11 cellular contexts compared by ENCODE assay signal in the genomic region with DNA sequence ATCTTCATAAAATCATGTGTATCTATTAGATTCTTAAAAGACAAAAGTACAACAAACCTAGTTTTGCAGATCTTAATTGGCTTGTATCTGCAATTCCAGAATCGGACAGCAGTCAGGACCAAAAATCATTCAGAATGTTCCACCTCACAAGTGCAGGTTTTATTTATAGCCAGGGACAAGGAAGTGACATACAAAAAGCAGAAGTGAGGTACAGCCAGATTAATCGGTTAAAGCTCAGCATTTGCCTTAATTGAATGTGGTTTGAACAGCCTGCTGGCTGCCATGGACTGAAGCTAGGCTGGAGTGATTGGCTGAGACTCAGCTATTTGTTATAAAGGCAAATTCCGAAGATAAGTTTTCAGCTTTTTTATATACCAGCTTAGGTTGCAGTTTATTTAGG.
A peak's percentile ranks its signal among the peaks of the same experiment; 100 is the strongest.
DNase-seq lines count a peak whose midpoint lies in the region; ATAC-seq and TF ChIP-seq lines count a peak whose summit lies in the region.
"Had no signal": no experiment of that assay in that cellular context is flagged by ENCODE, and none has a peak within 500 bp of the region (broad histone marks: within the 10 kb centered on the region; RNA-seq: fewer than 3 reads in every experiment).

No MANE protein-coding gene starts in this region.

- peak; percentile 48 to 63 for ATAC-seq in right cardiac atrium
- no peak for ATAC-seq in Right ventricle myocardium superior (ENCODE audit: poor library complexity)
- ATAC-seq in HG03025 (IDR thresholded peaks at IDR 0.05; ENCODE audit: low FRiP score, unreplicated experiment) = peak; percentile 57
- ATAC-seq in Right ventricle myocardium inferior = no peak

- H3K27ac ChIP-seq in right cardiac atrium (ENCODE audit: low read length) (no peak overlapping the region), right atrium auricular region (peak overlapping the region in 1 of 2 donors; percentile 70)
- H3K27ac ChIP-seq: SK-N-MC had no signal

- H3K4me1 ChIP-seq in right cardiac atrium (ENCODE audit: control insufficient read depth, insufficient read depth, low read length) = no peaks in the 10 kb centered on the region
- no peaks in the 10 kb centered on the region for H3K4me1 ChIP-seq in right atrium auricular region

- H3K4me3 ChIP-seq in right cardiac atrium (ENCODE audit: low read length) (no peak overlapping the region), right atrium auricular region (no peak overlapping the region)
- H3K4me3 ChIP-seq: SK-N-MC had no signal

- no peak for TF ChIP-seq CTCF in right atrium auricular region (IDR thresholded peaks at IDR 0.05)

- WGBS in right cardiac atrium = 16% methylated on average over 3 of the region's 3 CpGs

- H3K36me3 ChIP-seq in right atrium auricular region = no peaks in the 10 kb centered on the region

- intact Hi-C loops in right cardiac atrium (cut with DNase I) = no loop called here
- intact Hi-C loops in Right ventricle myocardium superior (cut with DNase I) = loop anchor here (5.0 kb wide), 1 partner anchor 51 kb away; no protein-coding TSS in a partner anchor
- intact Hi-C loops in Right ventricle myocardium inferior (cut with DNase I) = no loop called here

- H3K27me3 ChIP-seq in right cardiac atrium (ENCODE audit: control insufficient read depth, insufficient read depth) (no peaks in the 10 kb centered on the region), right atrium auricular region (no peaks in the 10 kb centered on the region)

- DNase-seq in right cardiac atrium = no peak
- DNase-seq in Right ventricle myocardium superior = no peak
- peak; percentile 73 to 86 for DNase-seq in NOMO-1 (lab: John Stamatoyannopoulos, UW; ENCODE audit: unreplicated experiment in 2 of 2)
- no peak for DNase-seq in superior temporal gyrus (ENCODE audit: extremely low spot score)
- DNase-seq in Right ventricle myocardium inferior (ENCODE audit: missing footprints) = no peak
- no peak for DNase-seq in iPS-NIHi7 (ENCODE audit: extremely low spot score)
- DNase-seq in right atrium auricular region (ENCODE audit: low spot score) = no peak
- DNase-seq: effector CD4-positive, alpha-beta T cell; stimulated activated naive CD4-positive, alpha-beta T cell treated with Interleukin-2 at 50 U/mL for 16 hours had no signal

- H3K9me3 ChIP-seq in right cardiac atrium (ENCODE audit: control insufficient read depth, low read length) = no peaks in the 10 kb centered on the region
- H3K9me3 ChIP-seq in right atrium auricular region = no peaks in the 10 kb centered on the region

Comparison
In these comparisons a context has a peak if more than half of its experiments do, and no peak if none do; other contexts are left out.
1. ATAC-seq: peak in right cardiac atrium (2 of 2) and HG03025 (single experiment); none in Right ventricle myocardium superior (single experiment) and Right ventricle myocardium inferior (single experiment).
2. DNase-seq: peak in NOMO-1 (2 of 2); none in right cardiac atrium (0 of 3), Right ventricle myocardium superior (single experiment), superior temporal gyrus (single experiment), Right ventricle myocardium inferior (single experiment), iPS-NIHi7 (single experiment) and right atrium auricular region (single experiment).